Comparison of ENCODE assay signal across 23 cellular contexts in the genomic region with DNA sequence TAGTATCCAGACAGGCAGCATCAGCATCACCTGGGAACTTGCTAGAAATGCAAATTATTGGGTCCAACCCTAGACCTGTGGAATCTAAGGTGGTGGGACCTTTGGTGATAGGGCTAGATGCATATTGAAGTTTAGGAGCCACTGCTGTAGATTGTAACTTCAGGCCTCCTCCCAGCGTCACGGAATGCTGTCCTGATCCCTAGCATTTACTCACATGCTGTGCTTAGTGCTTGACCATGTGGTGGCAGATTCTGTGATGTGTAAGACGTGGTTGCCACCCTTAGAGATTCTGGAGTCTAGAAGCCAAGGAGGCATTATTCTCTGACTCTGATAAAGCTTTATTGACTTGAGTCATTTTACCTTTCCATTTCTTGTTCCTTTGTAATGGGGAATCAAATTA. TPM values are rescaled to one million over a fixed set of nuclear protein-coding genes. Genes with fewer than 3 reads are reported as not detected.
DNase-seq lines count a peak whose midpoint lies in the region; FAIRE-seq and TF ChIP-seq lines count a peak whose summit lies in the region.
"Had no signal": no experiment of that assay in that cellular context is flagged by ENCODE, and none has a peak within 500 bp of the region (broad histone marks: within the 10 kb centered on the region; RNA-seq: fewer than 3 reads in every experiment).

No MANE protein-coding gene starts in this region.

- H3K4me3 ChIP-seq in trophoblast cell (ENCODE audit: low read depth, low read length), result no peak overlapping the region
- H3K4me3 ChIP-seq: sigmoid colon had no signal

- no peak for TF ChIP-seq CTCF in progenitor cell of endocrine pancreas (IDR thresholded peaks at IDR 0.05; ENCODE audit: unreplicated experiment)

- H2AK5ac ChIP-seq in trophoblast cell (ENCODE audit: low read length), result no peak overlapping the region

- H2AFZ ChIP-seq in trophoblast cell (ENCODE audit: insufficient read depth, low read length, poor library complexity), result no peak overlapping the region

- no peak overlapping the region for H3K4me2 ChIP-seq in trophoblast cell (ENCODE audit: low read length)

- H3K4me1 ChIP-seq in trophoblast cell (ENCODE audit: control insufficient read depth in 1 of 2, insufficient read depth in 2 of 2, low read length in 2 of 2), result no peaks in the 10 kb centered on the region

- H3K9ac ChIP-seq in trophoblast cell (ENCODE audit: low read length), result peak overlapping the region; percentile 48

- H3K79me2 ChIP-seq in trophoblast cell (ENCODE audit: control insufficient read depth, insufficient read depth, low read length, poor library complexity), result no peaks in the 10 kb centered on the region

- WGBS in trophoblast cell (ENCODE audit: extremely low coverage, insufficient coverage, insufficient read length), result no CpG with 5 or more reads among the region's 3 CpGs

- no peak overlapping the region for H3K18ac ChIP-seq in trophoblast cell (ENCODE audit: low read length)

- FAIRE-seq in H54 (lab: Jason Lieb, UNC), result peak; percentile 75
- FAIRE-seq: urothelium cell line had no signal

- H3K4ac ChIP-seq in trophoblast cell (ENCODE audit: low read depth, low read length), result no peak overlapping the region

- DNase-seq in AG08395 (ENCODE audit: low spot score) (peak; percentile 30), H54 (ENCODE audit: insufficient read length, low spot score) (no peak), fibroblast of gingiva (ENCODE audit: low read depth) (peak; percentile 69), trophoblast cell (no peak), NCI-H226 (no peak), DMS 273 treated with DMSO at 0.1 percent for 48 hours (lab: John Stamatoyannopoulos, UW) (no peak), activated gamma-delta T cell treated with Interleukin-2 at 50 U/mL for 16 hours (no peak), progenitor cell of endocrine pancreas (ENCODE audit: low spot score, unreplicated experiment) (no peak)
- DNase-seq: activated CD4-positive, alpha-beta T cell treated with anti-CD3 and anti-CD28 coated beads for 4 hours; CD8-positive, alpha-beta memory T cell; DND-41; foreskin keratinocyte; Karpas-422; left ventricle myocardium superior; NCI-H2081 treated with DMSO at 0.1 percent for 48 hours; NCI-H524; nucleus accumbens; RPMI8226; sigmoid colon; stimulated activated CD4-positive, alpha-beta T cell treated with anti-CD3 and anti-CD28 coated beads, Interleukin-1b, Interleukin-23, amount 100 ng/mL, for 48 hours had no signal

- no peaks in the 10 kb centered on the region for H3K27me3 Mint-ChIP-seq in progenitor cell of endocrine pancreas
- H3K27me3 Mint-ChIP-seq: CD8-positive, alpha-beta memory T cell; stimulated activated naive CD8-positive, alpha-beta T cell treated with anti-CD3 and anti-CD28 coated beads, Interleukin-15, Interleukin-2, amounts not matched to agents 100 ng/mL and 50 ng/mL, for 24 hours had no signal

- no peak overlapping the region for H2BK5ac ChIP-seq in trophoblast cell (ENCODE audit: low read depth, low read length, poor library complexity)

- no peak overlapping the region for H4K91ac ChIP-seq in trophoblast cell (ENCODE audit: low read depth, low read length)

- no peak for TF ChIP-seq POLR2A in H54 (IDR thresholded peaks at IDR 0.05; ENCODE audit: low read depth, low read length)

- H3K36me3 ChIP-seq in trophoblast cell (ENCODE audit: control insufficient read depth in 1 of 2, insufficient read depth in 2 of 2, low read length in 2 of 2), result no peaks in the 10 kb centered on the region

- H4K12ac ChIP-seq in trophoblast cell (ENCODE audit: low read depth, low read length), result no peak overlapping the region

- H4K8ac ChIP-seq in trophoblast cell (ENCODE audit: low read depth, low read length), result no peak overlapping the region

- H3K9me3 Mint-ChIP-seq in progenitor cell of endocrine pancreas (ENCODE audit: low read depth), result no peaks in the 10 kb centered on the region
- H3K9me3 Mint-ChIP-seq: activated T-helper 2 cell treated with anti-CD3 and anti-CD28 coated beads, Interferon-gamma antibody, Interleukin-2, Interleukin-4, amounts not matched to agents 10 μg/mL and 5 μg/mL and 100 μg/mL, durations not matched to agents 14 hours and 24 hours and 36 hours; CD8-positive, alpha-beta memory T cell; stimulated activated naive CD8-positive, alpha-beta T cell treated with anti-CD3 and anti-CD28 coated beads, Interleukin-15, Interleukin-2, amounts not matched to agents 100 ng/mL and 50 ng/mL, for 24 hours had no signal

- H3K23ac ChIP-seq in trophoblast cell (ENCODE audit: low read length), result no peak overlapping the region

- no peak overlapping the region for H2BK12ac ChIP-seq in trophoblast cell (ENCODE audit: low read length)

- H3K36me3 Mint-ChIP-seq in progenitor cell of endocrine pancreas (ENCODE audit: insufficient read depth), result peaks cover 9% of the 10 kb centered on the region

- no peak overlapping the region for H3K27ac ChIP-seq in trophoblast cell (ENCODE audit: low read depth, low read length)
- H3K27ac ChIP-seq: foreskin keratinocyte, sigmoid colon had no signal

- H3K4me1 Mint-ChIP-seq in progenitor cell of endocrine pancreas (ENCODE audit: low read depth), result peaks cover 9% of the 10 kb centered on the region

- H3K14ac ChIP-seq in trophoblast cell (ENCODE audit: low read length), result no peak overlapping the region

- H3K27ac Mint-ChIP-seq in progenitor cell of endocrine pancreas, result no peak overlapping the region
- H3K27ac Mint-ChIP-seq: activated T-helper 2 cell treated with anti-CD3 and anti-CD28 coated beads, Interferon-gamma antibody, Interleukin-2, Interleukin-4, amounts not matched to agents 10 μg/mL and 5 μg/mL and 100 μg/mL, durations not matched to agents 14 hours and 24 hours and 36 hours; CD8-positive, alpha-beta memory T cell; stimulated activated naive CD8-positive, alpha-beta T cell treated with anti-CD3 and anti-CD28 coated beads, Interleukin-15, Interleukin-2, amounts not matched to agents 100 ng/mL and 50 ng/mL, for 24 hours had no signal

- H3K27me3 ChIP-seq in trophoblast cell (ENCODE audit: insufficient read depth, low read length), result no peaks in the 10 kb centered on the region
- H3K27me3 ChIP-seq: foreskin keratinocyte, sigmoid colon had no signal

- no peak overlapping the region for H3K4me3 Mint-ChIP-seq in progenitor cell of endocrine pancreas (ENCODE audit: low read depth)
- H3K4me3 Mint-ChIP-seq: CD8-positive, alpha-beta memory T cell; stimulated activated naive CD8-positive, alpha-beta T cell treated with anti-CD3 and anti-CD28 coated beads, Interleukin-15, Interleukin-2, amounts not matched to agents 100 ng/mL and 50 ng/mL, for 24 hours had no signal

- no peak overlapping the region for H2BK120ac ChIP-seq in trophoblast cell (ENCODE audit: insufficient read depth, low read length, poor library complexity)

- no peaks in the 10 kb centered on the region for H3K9me3 ChIP-seq in trophoblast cell (ENCODE audit: insufficient read depth, low read depth, low read length)
- H3K9me3 ChIP-seq: sigmoid colon had no signal

- H3K79me1 ChIP-seq in trophoblast cell (ENCODE audit: low read length), result no peaks in the 10 kb centered on the region

RNA-seq across cellular contexts. Expression of a gene that starts 13.5 kb away (rescaled TPM):
- polyA plus RNA-seq in trophoblast cell (2013), result 15.7 and 17.4 TPM in 2 replicates
- total RNA-seq in progenitor cell of endocrine pancreas, result 15.1 and 17.7 TPM in 2 replicates

Comparison
In these comparisons a context has a peak if more than half of its experiments do, and no peak if none do; other contexts are left out.
1. DNase-seq: peak in AG08395 (single experiment) and fibroblast of gingiva (single experiment); none in H54 (single experiment), trophoblast cell (0 of 2), NCI-H226 (single experiment), DMS 273 treated with DMSO at 0.1 percent for 48 hours (single experiment), activated gamma-delta T cell treated with Interleukin-2 at 50 U/mL for 16 hours (single experiment) and progenitor cell of endocrine pancreas (single experiment).